ENCODE assay signal across 8 cellular contexts in genomic region chr10:96229568-96230030, GRCh38. TPM values are rescaled to one million over a fixed set of nuclear protein-coding genes. Genes with fewer than 3 reads are reported as not detected.
A peak's percentile ranks its signal among the peaks of the same experiment; 100 is the strongest.
DNase-seq lines count a peak whose midpoint lies in the region; ATAC-seq and TF ChIP-seq lines count a peak whose summit lies in the region.

No MANE protein-coding gene starts in this region.

- DNase-seq in AG20443 (ENCODE audit: low spot score) (peak; percentile 57), NCI-H2196 (lab: John Stamatoyannopoulos, UW; ENCODE audit: unreplicated experiment) (peak; percentile 62), cerebellar cortex (ENCODE audit: low spot score) (peak; percentile 51)
- peak; percentile 58 to 64 for DNase-seq in activated CD4-positive, alpha-beta T cell treated with anti-CD3 and anti-CD28 coated beads for 24 hours (ENCODE audit: low read depth in 2 of 2)
- DNase-seq in stimulated activated CD4-positive, alpha-beta T cell treated with anti-CD3 and anti-CD28 coated beads, TNF-alpha, amount 100 ng/mL, for 1 hour (ENCODE audit: low read depth in 3 of 3, low spot score in 1 of 3) = peak; percentile 4 to 56 (median 42)

- H3K36me3 ChIP-seq in liver (ENCODE audit: control insufficient read depth in 4 of 4, insufficient read depth in 3 of 4, low read depth in 1 of 4, low read length in 3 of 4) = peaks cover 2 to 40% (median 31%) of the 10 kb centered on the region in 4 donors

- TF ChIP-seq POLR2A in GM18951 (IDR thresholded peaks at IDR 0.05; ENCODE audit: extremely low read depth, insufficient read depth, insufficient read length) = peak; percentile 27

- H3K9ac ChIP-seq in liver (ENCODE audit: low read depth in 1 of 2, low read length in 2 of 2) = no peak overlapping the region

- in situ Hi-C loops in GM18951 (cut with MboI; ENCODE audit: low sequenced_read_pairs, unreplicated experiment) = loop anchor here (5.0 to 10.0 kb wide), 2 partner anchors 68 to 655 kb away; no protein-coding TSS in a partner anchor

- no peak overlapping the region for H3K27ac ChIP-seq in liver (ENCODE audit: low read depth in 1 of 2, low read length in 2 of 2)

- peak; percentile 98 for TF ChIP-seq RAD21 in liver (IDR thresholded peaks at IDR 0.05)

- no peak overlapping the region for H3K4me3 ChIP-seq in liver (ENCODE audit: low read depth in 1 of 3, low read length in 3 of 3)

- no peaks in the 10 kb centered on the region for H3K27me3 ChIP-seq in liver (ENCODE audit: control insufficient read depth in 4 of 4, insufficient read depth in 4 of 4, low read length in 3 of 4)

- no peaks in the 10 kb centered on the region for H3K9me3 ChIP-seq in liver (ENCODE audit: control insufficient read depth in 4 of 4, low read length in 3 of 4)

- peak; percentile 95 for TF ChIP-seq CTCF in liver (IDR thresholded peaks at IDR 0.05; ENCODE audit: low read depth, low read length, missing input control)

- H3K4me1 ChIP-seq in liver (ENCODE audit: control insufficient read depth in 4 of 4, insufficient read depth in 4 of 4, low read length in 3 of 4) = peaks cover 0 to under 1% (median 0%) of the 10 kb centered on the region in 4 donors

- WGBS in liver = 2% methylated on average over 7 of the region's 7 CpGs

- no peak for ATAC-seq in HG03442 (IDR thresholded peaks at IDR 0.05; ENCODE audit: unreplicated experiment)

TF ChIP-seq in liver, 16 proteins besides CTCF, POLR2A, EP300 and RAD21:
- TF ChIP-seq FOXA1 (IDR thresholded peaks at IDR 0.05) (no peak), RXRA (IDR thresholded peaks at IDR 0.05) (peak in 1 of 2 donors; percentile 38), REST (IDR thresholded peaks at IDR 0.05) (no peak), HNF4A (conservative IDR thresholded peaks at IDR 0.05) (peak; percentile 7 to 14), YY1 (IDR thresholded peaks at IDR 0.05) (no peak), SP1 (IDR thresholded peaks at IDR 0.05) (no peak), FOXA2 (IDR thresholded peaks at IDR 0.05) (no peak), ATF3 (IDR thresholded peaks at IDR 0.05) (no peak)

RNA-seq across cellular contexts. Expression of gene BLNK, which starts 41.8 kb away (rescaled TPM):
- 10 to 100 TPM in 1 of 2 donors, 1 to 10 TPM in 1; 3.3 to 19.1 TPM for total RNA-seq in liver
- polyA plus RNA-seq in liver = 10 to 100 TPM in 1 of 2 donors, 1 to 10 TPM in 1; 9.9 to 45.2 TPM
